Comparison of ENCODE assay signal across 7 cellular contexts in genomic region chr12:70013016-70013415, GRCh38.
DNase-seq lines count a peak whose midpoint lies in the region; FAIRE-seq and TF ChIP-seq lines count a peak whose summit lies in the region.
"Not testable (repeated sequence)": the region's sequence is repeated elsewhere in the genome, so short reads cannot be mapped to it uniquely, and the experiment has no call there.

No MANE protein-coding gene starts in this region.

- not testable (repeated sequence) for H3K4me1 ChIP-seq in HUES48 (ENCODE audit: control insufficient read depth, insufficient read depth, low read length); keratinocyte (ENCODE audit: control insufficient read depth, extremely low read depth, insufficient read depth, low read length); neural progenitor cell

- H3K4me2 ChIP-seq in keratinocyte (ENCODE audit: control insufficient read depth, extremely low read depth, insufficient read depth, low read depth, low read length), result peak overlapping the region; percentile 76
- not testable (repeated sequence) for H3K4me2 ChIP-seq in neural progenitor cell

- not testable (repeated sequence) for H4K20me1 ChIP-seq in keratinocyte (ENCODE audit: control insufficient read depth, extremely low read depth, insufficient read depth, low read length); neural progenitor cell (ENCODE audit: low read depth)

- not testable (repeated sequence) for H3K4me1 Mint-ChIP-seq in chondrocyte (ENCODE audit: low read depth); neural progenitor cell

- not testable (repeated sequence) for FAIRE-seq in keratinocyte (lab: Jason Lieb, UNC)

- not testable (repeated sequence) for H3F3A ChIP-seq in neural progenitor cell (ENCODE audit: low read depth)

- POLR2A ChIA-PET in RWPE1 (lab: Yijun Ruan, JAX; ENCODE audit: low non-redundant PET), result not testable (repeated sequence)

- not testable (repeated sequence) for H3K36me3 ChIP-seq in HUES48 (ENCODE audit: control insufficient read depth, insufficient read depth, low read length); keratinocyte (ENCODE audit: control insufficient read depth in 2 of 2, extremely low read depth in 1 of 2, insufficient read depth in 2 of 2, low read length in 2 of 2); neural progenitor cell

- not testable (repeated sequence) for TF ChIP-seq CTCF in RWPE1 (conservative IDR thresholded peaks at IDR 0.05; ENCODE audit: low read depth); chondrocyte (IDR thresholded peaks at IDR 0.05); epithelial cell of proximal tubule (conservative IDR thresholded peaks at IDR 0.05; ENCODE audit: low read depth, low read length); keratinocyte (optimal IDR thresholded peaks at IDR 0.05 in 1 of 3, IDR thresholded peaks at IDR 0.05 in 1 of 3, conservative IDR thresholded peaks at IDR 0.05 in 1 of 3; ENCODE audit: extremely low read depth in 1 of 3, insufficient read depth in 2 of 3, low read length in 3 of 3); neural progenitor cell (IDR thresholded peaks at IDR 0.05)

- not testable (repeated sequence) for H3K9me1 ChIP-seq in keratinocyte (ENCODE audit: control insufficient read depth, extremely low read depth, insufficient read depth, low read length)

- not testable (repeated sequence) for H3K27ac Mint-ChIP-seq in chondrocyte (ENCODE audit: unreplicated experiment); neural progenitor cell

- H3K9ac ChIP-seq in HUES48 (ENCODE audit: low read depth, low read length); neural progenitor cell: not testable (repeated sequence)
- peak overlapping the region; percentile 47 for H3K9ac ChIP-seq in keratinocyte (ENCODE audit: control insufficient read depth, extremely low read depth, insufficient read depth, low read length)

- CTCF ChIA-PET in RWPE1 (lab: Yijun Ruan, JAX), result not testable (repeated sequence)

- H3K27me3 ChIP-seq in HUES48 (ENCODE audit: control insufficient read depth, insufficient read depth, low read length); keratinocyte (ENCODE audit: control insufficient read depth, extremely low read depth, insufficient read depth, low read length); neural progenitor cell: not testable (repeated sequence)

- not testable (repeated sequence) for H3K79me2 ChIP-seq in keratinocyte (ENCODE audit: control insufficient read depth, insufficient read depth, low read length); neural progenitor cell (ENCODE audit: low read depth)

- not testable (repeated sequence) for H3K27me3 Mint-ChIP-seq in chondrocyte (ENCODE audit: low read depth); neural progenitor cell (ENCODE audit: insufficient read depth, low read depth)

- peak overlapping the region; percentile 38 for H3K4me3 Mint-ChIP-seq in chondrocyte (ENCODE audit: unreplicated experiment)
- not testable (repeated sequence) for H3K4me3 Mint-ChIP-seq in neural progenitor cell

- H3K9me3 ChIP-seq in HUES48 (ENCODE audit: control insufficient read depth, insufficient read depth, low read length); keratinocyte (ENCODE audit: control insufficient read depth, low read depth, low read length); neural progenitor cell (ENCODE audit: low read depth): not testable (repeated sequence)

- peaks cover 22% of the 10 kb centered on the region for H3K9me3 Mint-ChIP-seq in chondrocyte (ENCODE audit: low read depth)
- peaks cover 26% of the 10 kb centered on the region for H3K9me3 Mint-ChIP-seq in neural progenitor cell

- not testable (repeated sequence) for H3K27ac ChIP-seq in HUES48 (ENCODE audit: low read depth, low read length); neural progenitor cell
- H3K27ac ChIP-seq in RWPE1, result peak overlapping the region; percentile 80
- peak overlapping the region; percentile 71 for H3K27ac ChIP-seq in keratinocyte (ENCODE audit: control insufficient read depth, insufficient read depth, low read length)

- H3K4me3 ChIP-seq in HUES48 (ENCODE audit: low read depth, low read length) (peak overlapping the region; percentile 45; the same call in 1 of the 2 replicates), epithelial cell of proximal tubule (ENCODE audit: low read depth, low read length) (peak overlapping the region; percentile 36), keratinocyte (ENCODE audit: control insufficient read depth in 2 of 3, extremely low read depth in 1 of 3, insufficient read depth in 2 of 3, low read depth in 1 of 3, low read length in 3 of 3) (peak overlapping the region in 2 of 3 experiments; percentile 1 to 45)
- H3K4me3 ChIP-seq in neural progenitor cell, result not testable (repeated sequence)

- H2AFZ ChIP-seq in keratinocyte (ENCODE audit: control insufficient read depth, low read length), result peak overlapping the region; percentile 40
- peak overlapping the region; percentile 50 for H2AFZ ChIP-seq in neural progenitor cell (replicated peaks)

- not testable (repeated sequence) for H3K36me3 Mint-ChIP-seq in chondrocyte (ENCODE audit: low read depth); neural progenitor cell

- dilution Hi-C loops in keratinocyte (cut with MboI; ENCODE audit: extremely low pct_ligation_motif_present, low sequenced_read_pairs), result not testable (repeated sequence)

- peak; percentile 1 for DNase-seq in DMS79 treated with DMSO at 0.1 percent for 48 hours (lab: John Stamatoyannopoulos, UW)
- not testable (repeated sequence) for DNase-seq in RWPE1 (ENCODE audit: low spot score); chondrocyte (ENCODE audit: low spot score); epithelial cell of proximal tubule (ENCODE audit: low read depth); keratinocyte (ENCODE audit: low read depth, low spot score); neural progenitor cell (ENCODE audit: low spot score)
